22 cellular contexts compared by ENCODE assay signal in the genomic region with DNA sequence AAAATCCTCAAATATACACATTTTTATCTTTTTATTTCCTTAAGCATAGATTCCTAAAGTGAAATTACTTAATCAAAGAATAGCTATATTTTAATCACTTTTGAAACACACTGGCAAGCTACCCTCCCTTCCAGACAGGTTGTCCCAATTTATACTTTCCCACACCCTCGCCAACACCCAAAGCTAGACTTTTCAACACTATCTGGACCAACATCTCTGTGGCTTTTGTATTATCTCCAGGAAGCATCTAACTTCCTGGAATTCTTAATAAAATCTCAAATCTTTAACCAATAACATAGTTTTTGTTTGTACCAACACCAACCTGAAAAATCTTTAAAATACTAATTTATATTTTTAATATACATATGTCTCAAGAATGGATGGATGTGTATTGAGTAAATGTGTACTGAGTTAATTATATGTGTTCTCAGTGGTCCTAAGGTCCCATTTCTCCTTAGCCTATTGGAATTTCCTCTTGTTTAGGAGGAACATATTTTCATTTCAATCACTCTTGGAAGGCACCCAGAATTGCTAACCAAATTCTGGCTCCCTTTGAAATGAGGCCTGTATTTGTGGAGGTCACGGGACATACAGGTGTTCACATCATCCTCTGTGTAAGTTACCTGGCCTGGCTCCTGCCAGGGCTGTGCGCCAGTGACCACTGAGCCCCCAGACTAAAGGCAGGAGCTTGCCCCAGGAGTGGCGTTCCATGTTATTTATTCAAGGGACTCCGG. TPM values are rescaled to one million over a fixed set of nuclear protein-coding genes. Genes with fewer than 3 reads are reported as not detected.
DNase-seq lines count a peak whose midpoint lies in the region; ATAC-seq and TF ChIP-seq lines count a peak whose summit lies in the region.
"Had no signal": no experiment of that assay in that cellular context is flagged by ENCODE, and none has a peak within 500 bp of the region (broad histone marks: within the 10 kb centered on the region; RNA-seq: fewer than 3 reads in every experiment).

No MANE protein-coding gene starts in this region.

- intact Hi-C loops in left ventricle myocardium inferior (cut with micrococcal nuclease) (no loop called here), Right ventricle myocardium inferior (cut with DNase I) (no loop called here)
- intact Hi-C loops in dendritic cell treated with granulocyte-macrophage colony-stimulating factor and Interleukin-4, amounts not matched to agents 40 ng/mL and 50 ng/mL, for 4 days (cut with micrococcal nuclease), result no loop called here

- H3K4me1 Mint-ChIP-seq in dendritic cell treated with granulocyte-macrophage colony-stimulating factor and Interleukin-4, amounts not matched to agents 40 ng/mL and 50 ng/mL, for 4 days (ENCODE audit: low read depth), result peaks cover 17% of the 10 kb centered on the region
- H3K4me1 Mint-ChIP-seq: B cell had no signal

- no peaks in the 10 kb centered on the region for H3K27me3 ChIP-seq in left ventricle myocardium inferior (ENCODE audit: low read depth)
- H3K27me3 ChIP-seq: SJCRH30 had no signal

- H3K36me3 Mint-ChIP-seq in dendritic cell treated with granulocyte-macrophage colony-stimulating factor and Interleukin-4, amounts not matched to agents 40 ng/mL and 50 ng/mL, for 4 days (ENCODE audit: low read depth), result no peaks in the 10 kb centered on the region

- H3K27ac Mint-ChIP-seq in dendritic cell treated with granulocyte-macrophage colony-stimulating factor and Interleukin-4, amounts not matched to agents 40 ng/mL and 50 ng/mL, for 4 days, result peak overlapping the region; percentile 49
- H3K27ac Mint-ChIP-seq: B cell, HFFc6 had no signal

- TF ChIP-seq CTCF in left ventricle myocardium inferior (IDR thresholded peaks at IDR 0.05; ENCODE audit: borderline replicate concordance), result no peak
- no peak for TF ChIP-seq CTCF in GM13977 (IDR thresholded peaks at IDR 0.05; ENCODE audit: extremely low read depth, insufficient read depth, missing control alignments)

- no peaks in the 10 kb centered on the region for H3K36me3 ChIP-seq in left ventricle myocardium inferior
- H3K36me3 ChIP-seq: SJCRH30 had no signal

- H3K27me3 Mint-ChIP-seq in dendritic cell treated with granulocyte-macrophage colony-stimulating factor and Interleukin-4, amounts not matched to agents 40 ng/mL and 50 ng/mL, for 4 days, result peaks cover 5% of the 10 kb centered on the region
- H3K27me3 Mint-ChIP-seq: B cell had no signal

- DNase-seq in left ventricle myocardium inferior (no peak), Right ventricle myocardium inferior (ENCODE audit: missing footprints) (no peak), left lobe of liver (ENCODE audit: low spot score) (no peak), GM13977 (ENCODE audit: low spot score) (no peak), EL (no peak), NCI-H510A (lab: John Stamatoyannopoulos, UW) (no peak)
- DNase-seq: DMS53, GF-D8, H9, HFFc6, KG1, NCI-H1092 treated with DMSO at 0.1 percent for 48 hours, NCI-H146, NCI-H2029, NCI-H2227 treated with DMSO at 0.1 percent for 48 hours, NCI-H524, NCI-H774, SJCRH30 had no signal

- in situ Hi-C loops in GM13977 (cut with MboI; ENCODE audit: low pct_unique_long_range_greater_than_20kb, low sequenced_read_pairs, unreplicated experiment), result no loop called here

- H3K9me3 ChIP-seq in left ventricle myocardium inferior (replicated peaks), result no peaks in the 10 kb centered on the region
- H3K9me3 ChIP-seq: A549, SJCRH30 had no signal

- ATAC-seq in Right ventricle myocardium inferior (no peak), left lobe of liver (peak; percentile 23)
- ATAC-seq: A549, Panc1 had no signal

- no peak overlapping the region for H3K4me3 ChIP-seq in left ventricle myocardium inferior
- H3K4me3 ChIP-seq: A549, SJCRH30 had no signal

- H3K9me3 Mint-ChIP-seq in dendritic cell treated with granulocyte-macrophage colony-stimulating factor and Interleukin-4, amounts not matched to agents 40 ng/mL and 50 ng/mL, for 4 days, result no peaks in the 10 kb centered on the region

- no peak overlapping the region for H3K4me3 Mint-ChIP-seq in dendritic cell treated with granulocyte-macrophage colony-stimulating factor and Interleukin-4, amounts not matched to agents 40 ng/mL and 50 ng/mL, for 4 days
- H3K4me3 Mint-ChIP-seq: B cell, H9, HFFc6 had no signal

- peak overlapping the region; percentile 78 for H3K27ac ChIP-seq in left ventricle myocardium inferior (replicated peaks)
- H3K27ac ChIP-seq: A549, SJCRH30 had no signal

- H3K4me1 ChIP-seq in left ventricle myocardium inferior, result peaks cover 34% of the 10 kb centered on the region
- H3K4me1 ChIP-seq: A549, SJCRH30 had no signal

RNA-seq across cellular contexts. Expression of a gene that starts 17.4 kb away (rescaled TPM):
- total RNA-seq in left ventricle myocardium inferior, result 51.6 TPM
- 38.8 TPM for total RNA-seq in Right ventricle myocardium inferior
- 9.6 TPM for total RNA-seq in left lobe of liver
